ENCODE assay signal across 1 cellular context in the genomic region with DNA sequence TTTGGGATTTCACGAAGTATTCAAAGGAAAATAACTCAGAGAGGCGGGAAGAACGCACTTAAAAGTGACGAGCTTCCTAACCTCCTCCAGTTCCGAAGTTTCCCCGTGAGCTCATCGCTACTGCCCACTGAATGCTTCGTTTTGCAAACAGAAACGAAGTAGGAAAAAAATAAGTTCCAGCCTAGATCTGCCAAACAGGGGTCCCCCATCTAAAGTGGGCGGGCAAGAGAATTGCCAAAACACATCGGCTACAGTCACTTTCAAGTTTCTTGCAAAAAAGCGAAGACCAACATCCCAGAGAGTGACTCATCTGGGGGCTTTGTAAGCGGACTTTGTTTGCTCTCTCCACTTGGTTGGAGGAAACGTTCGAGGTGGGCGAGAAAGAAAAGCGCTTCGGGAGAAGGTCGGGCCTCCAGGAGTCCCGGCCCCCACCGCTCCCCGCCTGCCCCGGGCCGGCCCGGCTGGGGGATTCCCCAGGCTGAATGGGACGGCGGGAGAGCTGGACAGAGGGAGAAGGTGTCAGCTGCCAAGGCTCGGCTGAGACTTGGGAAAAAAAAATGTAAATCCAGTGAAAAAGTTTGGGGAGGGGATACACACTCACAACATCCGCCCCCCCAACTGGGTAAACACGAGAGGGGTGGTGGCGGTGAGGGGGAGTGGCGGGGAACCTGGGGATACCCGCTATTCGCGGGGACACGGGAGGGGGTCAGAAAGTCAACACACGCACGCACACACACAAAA.
TF ChIP-seq lines count a peak whose summit lies in the region.

No MANE protein-coding gene starts in this region.

TF ChIP-seq in HepG2, 621 proteins besides CTCF, POLR2A, EP300 and RAD21 (continued from another document and continues in another):
- TF ChIP-seq, protein P1, sequence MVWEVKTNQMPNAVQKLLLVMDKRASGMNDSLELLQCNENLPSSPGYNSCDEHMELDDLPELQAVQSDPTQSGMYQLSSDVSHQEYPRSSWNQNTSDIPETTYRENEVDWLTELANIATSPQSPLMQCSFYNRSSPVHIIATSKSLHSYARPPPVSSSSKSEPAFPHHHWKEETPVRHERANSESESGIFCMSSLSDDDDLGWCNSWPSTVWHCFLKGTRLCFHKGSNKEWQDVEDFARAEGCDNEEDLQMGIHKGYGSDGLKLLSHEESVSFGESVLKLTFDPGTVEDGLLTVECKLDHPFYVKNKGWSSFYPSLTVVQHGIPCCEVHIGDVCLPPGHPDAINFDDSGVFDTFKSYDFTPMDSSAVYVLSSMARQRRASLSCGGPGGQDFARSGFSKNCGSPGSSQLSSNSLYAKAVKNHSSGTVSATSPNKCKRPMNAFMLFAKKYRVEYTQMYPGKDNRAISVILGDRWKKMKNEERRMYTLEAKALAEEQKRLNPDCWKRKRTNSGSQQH (CRISPR knock-in tag; IDR thresholded peaks at IDR 0.05; ENCODE audit: low read depth): no peak; the same call in 1 of the 2 replicates
- TF ChIP-seq, protein P2, sequence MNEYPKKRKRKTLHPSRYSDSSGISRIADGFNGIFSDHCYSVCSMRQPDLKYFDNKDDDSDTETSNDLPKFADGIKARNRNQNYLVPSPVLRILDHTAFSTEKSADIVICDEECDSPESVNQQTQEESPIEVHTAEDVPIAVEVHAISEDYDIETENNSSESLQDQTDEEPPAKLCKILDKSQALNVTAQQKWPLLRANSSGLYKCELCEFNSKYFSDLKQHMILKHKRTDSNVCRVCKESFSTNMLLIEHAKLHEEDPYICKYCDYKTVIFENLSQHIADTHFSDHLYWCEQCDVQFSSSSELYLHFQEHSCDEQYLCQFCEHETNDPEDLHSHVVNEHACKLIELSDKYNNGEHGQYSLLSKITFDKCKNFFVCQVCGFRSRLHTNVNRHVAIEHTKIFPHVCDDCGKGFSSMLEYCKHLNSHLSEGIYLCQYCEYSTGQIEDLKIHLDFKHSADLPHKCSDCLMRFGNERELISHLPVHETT (CRISPR knock-in tag; conservative IDR thresholded peaks at IDR 0.05): no peak
- TF ChIP-seq, protein P3, sequence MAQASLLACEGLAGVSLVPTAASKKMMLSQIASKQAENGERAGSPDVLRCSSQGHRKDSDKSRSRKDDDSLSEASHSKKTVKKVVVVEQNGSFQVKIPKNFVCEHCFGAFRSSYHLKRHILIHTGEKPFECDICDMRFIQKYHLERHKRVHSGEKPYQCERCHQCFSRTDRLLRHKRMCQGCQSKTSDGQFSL (CRISPR knock-in tag; IDR thresholded peaks at IDR 0.05): peak; percentile 95
- no peak; the same call in 1 of the 2 replicates for TF ChIP-seq SP2 (CRISPR knock-in tag; IDR thresholded peaks at IDR 0.05)
- peak; percentile 47 for TF ChIP-seq TBX2 (CRISPR knock-in tag; IDR thresholded peaks at IDR 0.05; ENCODE audit: borderline replicate concordance)
- no peak; the same call in 1 of the 2 replicates for TF ChIP-seq ZNF138 (CRISPR knock-in tag; IDR thresholded peaks at IDR 0.05; ENCODE audit: low read depth)
- TF ChIP-seq, protein P4, sequence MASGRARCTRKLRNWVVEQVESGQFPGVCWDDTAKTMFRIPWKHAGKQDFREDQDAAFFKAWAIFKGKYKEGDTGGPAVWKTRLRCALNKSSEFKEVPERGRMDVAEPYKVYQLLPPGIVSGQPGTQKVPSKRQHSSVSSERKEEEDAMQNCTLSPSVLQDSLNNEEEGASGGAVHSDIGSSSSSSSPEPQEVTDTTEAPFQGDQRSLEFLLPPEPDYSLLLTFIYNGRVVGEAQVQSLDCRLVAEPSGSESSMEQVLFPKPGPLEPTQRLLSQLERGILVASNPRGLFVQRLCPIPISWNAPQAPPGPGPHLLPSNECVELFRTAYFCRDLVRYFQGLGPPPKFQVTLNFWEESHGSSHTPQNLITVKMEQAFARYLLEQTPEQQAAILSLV (CRISPR knock-in tag; IDR thresholded peaks at IDR 0.05; ENCODE audit: borderline replicate concordance): no peak
- no peak for TF ChIP-seq HNRNPK (IDR thresholded peaks at IDR 0.05; ENCODE audit: low read depth, low read length, poor library complexity, severe bottlenecking)
- TF ChIP-seq CHCHD3 (CRISPR knock-in tag; IDR thresholded peaks at IDR 0.05): no peak
- peak; percentile 18; the same call in 1 of the 2 replicates for TF ChIP-seq SPEN (CRISPR knock-in tag; IDR thresholded peaks at IDR 0.05; ENCODE audit: low read depth)
- no peak for TF ChIP-seq AHR (CRISPR knock-in tag; IDR thresholded peaks at IDR 0.05)
- no peak for TF ChIP-seq ZNF768 (CRISPR knock-in tag; IDR thresholded peaks at IDR 0.05)
- TF ChIP-seq, protein P5, sequence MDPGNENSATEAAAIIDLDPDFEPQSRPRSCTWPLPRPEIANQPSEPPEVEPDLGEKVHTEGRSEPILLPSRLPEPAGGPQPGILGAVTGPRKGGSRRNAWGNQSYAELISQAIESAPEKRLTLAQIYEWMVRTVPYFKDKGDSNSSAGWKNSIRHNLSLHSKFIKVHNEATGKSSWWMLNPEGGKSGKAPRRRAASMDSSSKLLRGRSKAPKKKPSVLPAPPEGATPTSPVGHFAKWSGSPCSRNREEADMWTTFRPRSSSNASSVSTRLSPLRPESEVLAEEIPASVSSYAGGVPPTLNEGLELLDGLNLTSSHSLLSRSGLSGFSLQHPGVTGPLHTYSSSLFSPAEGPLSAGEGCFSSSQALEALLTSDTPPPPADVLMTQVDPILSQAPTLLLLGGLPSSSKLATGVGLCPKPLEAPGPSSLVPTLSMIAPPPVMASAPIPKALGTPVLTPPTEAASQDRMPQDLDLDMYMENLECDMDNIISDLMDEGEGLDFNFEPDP (CRISPR knock-in tag; conservative IDR thresholded peaks at IDR 0.05): no peak
- no peak for TF ChIP-seq ATF1 (CRISPR knock-in tag; IDR thresholded peaks at IDR 0.05)
- TF ChIP-seq ZBTB42 (CRISPR knock-in tag; IDR thresholded peaks at IDR 0.05): no peak
- TF ChIP-seq ZFP1 (CRISPR knock-in tag; IDR thresholded peaks at IDR 0.05): no peak
- peak; percentile 70; the same call in 1 of the 2 replicates for TF ChIP-seq JUNB (CRISPR knock-in tag; IDR thresholded peaks at IDR 0.05; ENCODE audit: borderline replicate concordance)
- peak; percentile 67; the same call in 1 of the 2 replicates for TF ChIP-seq ZSCAN31 (CRISPR knock-in tag; IDR thresholded peaks at IDR 0.05; ENCODE audit: low read depth)
- TF ChIP-seq, protein P6, sequence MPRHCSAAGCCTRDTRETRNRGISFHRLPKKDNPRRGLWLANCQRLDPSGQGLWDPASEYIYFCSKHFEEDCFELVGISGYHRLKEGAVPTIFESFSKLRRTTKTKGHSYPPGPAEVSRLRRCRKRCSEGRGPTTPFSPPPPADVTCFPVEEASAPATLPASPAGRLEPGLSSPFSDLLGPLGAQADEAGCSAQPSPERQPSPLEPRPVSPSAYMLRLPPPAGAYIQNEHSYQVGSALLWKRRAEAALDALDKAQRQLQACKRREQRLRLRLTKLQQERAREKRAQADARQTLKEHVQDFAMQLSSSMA (CRISPR knock-in tag; IDR thresholded peaks at IDR 0.05): no peak
- no peak for TF ChIP-seq MEIS2 (CRISPR knock-in tag; IDR thresholded peaks at IDR 0.05)
- peak; percentile 40; the same call in 1 of the 2 replicates for TF ChIP-seq ZFP37 (CRISPR knock-in tag; IDR thresholded peaks at IDR 0.05; ENCODE audit: borderline replicate concordance)
- TF ChIP-seq IRF2 (CRISPR knock-in tag; IDR thresholded peaks at IDR 0.05): no peak; the same call in 1 of the 2 replicates
- TF ChIP-seq, protein P7, sequence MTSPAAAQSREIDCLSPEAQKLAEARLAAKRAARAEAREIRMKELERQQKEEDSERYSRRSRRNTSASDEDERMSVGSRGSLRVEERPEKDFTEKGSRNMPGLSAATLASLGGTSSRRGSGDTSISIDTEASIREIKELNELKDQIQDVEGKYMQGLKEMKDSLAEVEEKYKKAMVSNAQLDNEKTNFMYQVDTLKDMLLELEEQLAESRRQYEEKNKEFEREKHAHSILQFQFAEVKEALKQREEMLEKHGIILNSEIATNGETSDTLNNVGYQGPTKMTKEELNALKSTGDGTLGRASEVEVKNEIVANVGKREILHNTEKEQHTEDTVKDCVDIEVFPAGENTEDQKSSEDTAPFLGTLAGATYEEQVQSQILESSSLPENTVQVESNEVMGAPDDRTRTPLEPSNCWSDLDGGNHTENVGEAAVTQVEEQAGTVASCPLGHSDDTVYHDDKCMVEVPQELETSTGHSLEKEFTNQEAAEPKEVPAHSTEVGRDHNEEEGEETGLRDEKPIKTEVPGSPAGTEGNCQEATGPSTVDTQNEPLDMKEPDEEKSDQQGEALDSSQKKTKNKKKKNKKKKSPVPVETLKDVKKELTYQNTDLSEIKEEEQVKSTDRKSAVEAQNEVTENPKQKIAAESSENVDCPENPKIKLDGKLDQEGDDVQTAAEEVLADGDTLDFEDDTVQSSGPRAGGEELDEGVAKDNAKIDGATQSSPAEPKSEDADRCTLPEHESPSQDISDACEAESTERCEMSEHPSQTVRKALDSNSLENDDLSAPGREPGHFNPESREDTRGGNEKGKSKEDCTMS (CRISPR knock-in tag; conservative IDR thresholded peaks at IDR 0.05): no peak
- TF ChIP-seq ZBTB1 (CRISPR knock-in tag; IDR thresholded peaks at IDR 0.05; ENCODE audit: borderline replicate concordance): no peak
- TF ChIP-seq ZNF781 (CRISPR knock-in tag; IDR thresholded peaks at IDR 0.05; ENCODE audit: borderline replicate concordance, not compliant biosample characterization): no peak
- no peak; the same call in 1 of the 2 replicates for TF ChIP-seq NCOA2 (CRISPR knock-in tag; IDR thresholded peaks at IDR 0.05)
- TF ChIP-seq MXI1 (IDR thresholded peaks at IDR 0.05; ENCODE audit: borderline replicate concordance, low read depth, low read length): peak; percentile 42; the same call in 1 of the 3 replicates
- no peak for TF ChIP-seq ZBTB7A (CRISPR knock-in tag; IDR thresholded peaks at IDR 0.05)
- TF ChIP-seq MAF1 (CRISPR knock-in tag; IDR thresholded peaks at IDR 0.05; ENCODE audit: borderline replicate concordance): no peak
- TF ChIP-seq HOXA9 (CRISPR knock-in tag; IDR thresholded peaks at IDR 0.05; ENCODE audit: borderline replicate concordance): no peak; the same call in 1 of the 2 replicates
- no peak for TF ChIP-seq FOXO1 (CRISPR knock-in tag; IDR thresholded peaks at IDR 0.05)
- TF ChIP-seq, protein P8, sequence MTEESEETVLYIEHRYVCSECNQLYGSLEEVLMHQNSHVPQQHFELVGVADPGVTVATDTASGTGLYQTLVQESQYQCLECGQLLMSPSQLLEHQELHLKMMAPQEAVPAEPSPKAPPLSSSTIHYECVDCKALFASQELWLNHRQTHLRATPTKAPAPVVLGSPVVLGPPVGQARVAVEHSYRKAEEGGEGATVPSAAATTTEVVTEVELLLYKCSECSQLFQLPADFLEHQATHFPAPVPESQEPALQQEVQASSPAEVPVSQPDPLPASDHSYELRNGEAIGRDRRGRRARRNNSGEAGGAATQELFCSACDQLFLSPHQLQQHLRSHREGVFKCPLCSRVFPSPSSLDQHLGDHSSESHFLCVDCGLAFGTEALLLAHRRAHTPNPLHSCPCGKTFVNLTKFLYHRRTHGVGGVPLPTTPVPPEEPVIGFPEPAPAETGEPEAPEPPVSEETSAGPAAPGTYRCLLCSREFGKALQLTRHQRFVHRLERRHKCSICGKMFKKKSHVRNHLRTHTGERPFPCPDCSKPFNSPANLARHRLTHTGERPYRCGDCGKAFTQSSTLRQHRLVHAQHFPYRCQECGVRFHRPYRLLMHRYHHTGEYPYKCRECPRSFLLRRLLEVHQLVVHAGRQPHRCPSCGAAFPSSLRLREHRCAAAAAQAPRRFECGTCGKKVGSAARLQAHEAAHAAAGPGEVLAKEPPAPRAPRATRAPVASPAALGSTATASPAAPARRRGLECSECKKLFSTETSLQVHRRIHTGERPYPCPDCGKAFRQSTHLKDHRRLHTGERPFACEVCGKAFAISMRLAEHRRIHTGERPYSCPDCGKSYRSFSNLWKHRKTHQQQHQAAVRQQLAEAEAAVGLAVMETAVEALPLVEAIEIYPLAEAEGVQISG (CRISPR knock-in tag; IDR thresholded peaks at IDR 0.05): no peak
- TF ChIP-seq, protein P9, sequence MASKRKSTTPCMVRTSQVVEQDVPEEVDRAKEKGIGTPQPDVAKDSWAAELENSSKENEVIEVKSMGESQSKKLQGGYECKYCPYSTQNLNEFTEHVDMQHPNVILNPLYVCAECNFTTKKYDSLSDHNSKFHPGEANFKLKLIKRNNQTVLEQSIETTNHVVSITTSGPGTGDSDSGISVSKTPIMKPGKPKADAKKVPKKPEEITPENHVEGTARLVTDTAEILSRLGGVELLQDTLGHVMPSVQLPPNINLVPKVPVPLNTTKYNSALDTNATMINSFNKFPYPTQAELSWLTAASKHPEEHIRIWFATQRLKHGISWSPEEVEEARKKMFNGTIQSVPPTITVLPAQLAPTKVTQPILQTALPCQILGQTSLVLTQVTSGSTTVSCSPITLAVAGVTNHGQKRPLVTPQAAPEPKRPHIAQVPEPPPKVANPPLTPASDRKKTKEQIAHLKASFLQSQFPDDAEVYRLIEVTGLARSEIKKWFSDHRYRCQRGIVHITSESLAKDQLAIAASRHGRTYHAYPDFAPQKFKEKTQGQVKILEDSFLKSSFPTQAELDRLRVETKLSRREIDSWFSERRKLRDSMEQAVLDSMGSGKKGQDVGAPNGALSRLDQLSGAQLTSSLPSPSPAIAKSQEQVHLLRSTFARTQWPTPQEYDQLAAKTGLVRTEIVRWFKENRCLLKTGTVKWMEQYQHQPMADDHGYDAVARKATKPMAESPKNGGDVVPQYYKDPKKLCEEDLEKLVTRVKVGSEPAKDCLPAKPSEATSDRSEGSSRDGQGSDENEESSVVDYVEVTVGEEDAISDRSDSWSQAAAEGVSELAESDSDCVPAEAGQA (IDR thresholded peaks at IDR 0.05; ENCODE audit: low read depth): no peak
- TF ChIP-seq, protein P9 (CRISPR knock-in tag; IDR thresholded peaks at IDR 0.05; ENCODE audit: borderline replicate concordance): peak; percentile 77; the same call in 1 of the 2 replicates
- 0 out of 2 replicates have a peak, but pooled peaks have one; percentile 23 for TF ChIP-seq ELF3 (CRISPR knock-in tag; IDR thresholded peaks at IDR 0.05)
- TF ChIP-seq KLF13 (CRISPR knock-in tag; IDR thresholded peaks at IDR 0.05): no peak
- no peak; the same call in 1 of the 2 replicates for TF ChIP-seq ZNF749 (CRISPR knock-in tag; IDR thresholded peaks at IDR 0.05; ENCODE audit: borderline replicate concordance)
- no peak for TF ChIP-seq ETV6 (CRISPR knock-in tag; conservative IDR thresholded peaks at IDR 0.05)
- no peak for TF ChIP-seq AGO1 (IDR thresholded peaks at IDR 0.05; ENCODE audit: low read depth, low read length, poor library complexity, severe bottlenecking)
- no peak for TF ChIP-seq CCDC6 (CRISPR knock-in tag; IDR thresholded peaks at IDR 0.05)
- TF ChIP-seq KDM5B (CRISPR knock-in tag; IDR thresholded peaks at IDR 0.05; ENCODE audit: borderline replicate concordance): no peak; the same call in 1 of the 2 replicates
- TF ChIP-seq MLLT10 (CRISPR knock-in tag; IDR thresholded peaks at IDR 0.05): no peak
- TF ChIP-seq U2AF1 (optimal IDR thresholded peaks at IDR 0.05; ENCODE audit: low read depth, low read length): peak; percentile 53
